9 cellular contexts compared by ENCODE assay signal in the genomic region with DNA sequence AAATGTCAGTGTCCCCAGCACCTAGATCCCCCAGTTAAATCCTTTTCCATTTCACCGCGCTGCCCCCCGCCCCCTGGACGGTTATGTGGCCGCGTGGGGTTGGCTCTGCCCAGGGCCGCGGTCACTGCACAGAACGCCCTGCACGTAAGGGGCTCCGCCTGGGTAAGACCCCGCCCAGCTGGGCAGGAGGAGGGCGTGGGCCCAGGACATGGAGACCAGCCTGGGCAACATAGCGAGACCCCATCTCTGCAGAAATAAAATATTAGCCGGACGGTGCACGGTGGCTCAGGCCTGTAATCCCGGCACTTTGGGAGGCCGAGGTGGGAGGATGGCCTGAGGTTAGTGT. TPM values are rescaled to one million over a fixed set of nuclear protein-coding genes. Genes with fewer than 3 reads are reported as not detected.
A peak's percentile ranks its signal among the peaks of the same experiment; 100 is the strongest.
DNase-seq lines count a peak whose midpoint lies in the region; ATAC-seq, FAIRE-seq and TF ChIP-seq lines count a peak whose summit lies in the region.
"Had no signal": no experiment of that assay in that cellular context is flagged by ENCODE, and none has a peak within 500 bp of the region (broad histone marks: within the 10 kb centered on the region; RNA-seq: fewer than 3 reads in every experiment).

No MANE protein-coding gene starts in this region.

- WGBS in thyroid gland, 2 donors: 13 to 38% methylated on average over 6 to 14 of the region's 19 CpGs

- peak overlapping the region; percentile 84 for H3K4me3 Mint-ChIP-seq in activated CD4-positive, alpha-beta T cell treated with anti-CD3 and anti-CD28 coated beads for 36 hours

- H3K4me1 ChIP-seq in thyroid gland: peaks cover 20 to 21% of the 10 kb centered on the region in 2 donors

- H3K27me3 Mint-ChIP-seq in activated CD4-positive, alpha-beta T cell treated with anti-CD3 and anti-CD28 coated beads for 36 hours: no peaks in the 10 kb centered on the region

- H3K4me1 Mint-ChIP-seq in activated CD4-positive, alpha-beta T cell treated with anti-CD3 and anti-CD28 coated beads for 36 hours: peaks cover 22% of the 10 kb centered on the region

- peak overlapping the region; percentile 29 to 66 (median 43) for H3K4me3 ChIP-seq in thyroid gland (replicated peaks in 1 of 3)

- POLR2A ChIA-PET in activated CD4-positive, alpha-beta T cell treated with anti-CD3 and anti-CD28 coated beads for 36 hours (lab: Charles Lee): interaction anchor here (0.6 kb wide), 1 partner anchor 16 kb away, joined by 3 read pairs; no protein-coding TSS in a partner anchor

- peak overlapping the region; percentile 90 for H3K27ac Mint-ChIP-seq in activated CD4-positive, alpha-beta T cell treated with anti-CD3 and anti-CD28 coated beads for 36 hours

- DNase-seq in activated CD4-positive, alpha-beta T cell treated with anti-CD3 and anti-CD28 coated beads for 36 hours: no peak
- DNase-seq in activated CD4-positive, alpha-beta T cell treated with anti-CD3 and anti-CD28 coated beads, Interleukin-2, amount 50 U/mL, for 1 hour: no peak
- DNase-seq in LHCN-M2 (ENCODE audit: low read depth): peak; percentile 34
- DNase-seq in T47D (ENCODE audit: low read depth in 1 of 2, low spot score in 1 of 2): peak; percentile 59 to 71
- peak; percentile 52 for DNase-seq in left kidney (ENCODE audit: low read depth, low spot score)
- DNase-seq in thyroid gland: peak in 1 of 2 donors; percentile 30
- DNase-seq in RCC 7860 (ENCODE audit: low spot score): no peak

- H3K36me3 Mint-ChIP-seq in activated CD4-positive, alpha-beta T cell treated with anti-CD3 and anti-CD28 coated beads for 36 hours (ENCODE audit: low read depth): peaks cover 28% of the 10 kb centered on the region

- intact Hi-C loops in activated CD4-positive, alpha-beta T cell treated with anti-CD3 and anti-CD28 coated beads for 36 hours (cut with DNase I, micrococcal nuclease): loop anchor here (1.0 to 10.0 kb wide), 10 partner anchors 9 to 1357 kb away; partner anchors contain the start of genes EIF3B (in 1 of the 2), GET4 (in 1 of the 2), GPR146 (in 1 of the 2) and INTS1 (in 1 of the 2)
- intact Hi-C loops in thyroid gland (cut with DNase I): no loop called here

- peak; percentile 1 for ATAC-seq in activated CD4-positive, alpha-beta T cell treated with anti-CD3 and anti-CD28 coated beads for 36 hours
- ATAC-seq in GM18520 (IDR thresholded peaks at IDR 0.05; ENCODE audit: unreplicated experiment): no peak

- no peak for TF ChIP-seq CTCF in thyroid gland (IDR thresholded peaks at IDR 0.05)

- H3K27me3 ChIP-seq in thyroid gland: no peaks in the 10 kb centered on the region

- peaks cover 12 to 13% of the 10 kb centered on the region in 2 donors for H3K36me3 ChIP-seq in thyroid gland

- no peaks in the 10 kb centered on the region for H3K9me3 ChIP-seq in thyroid gland

- H3K27ac ChIP-seq in thyroid gland: peak overlapping the region; percentile 73 to 100 (median 96)

- TF ChIP-seq POLR2A in thyroid gland (IDR thresholded peaks at IDR 0.05): no peak

- no peak for FAIRE-seq in RCC 7860 (lab: Jason Lieb, UNC)
- FAIRE-seq: frontal cortex had no signal

- in situ Hi-C loops in T47D (cut with HindIII; ENCODE audit: low pct_unique_long_range_greater_than_20kb, low sequenced_read_pairs): no loop called here

- CTCF ChIA-PET in activated CD4-positive, alpha-beta T cell treated with anti-CD3 and anti-CD28 coated beads for 36 hours (lab: Charles Lee): no interaction called here

- no peaks in the 10 kb centered on the region for H3K9me3 Mint-ChIP-seq in activated CD4-positive, alpha-beta T cell treated with anti-CD3 and anti-CD28 coated beads for 36 hours (ENCODE audit: low read depth)

RNA-seq across cellular contexts. Expression of gene ZFAND2A, which starts 0.6 kb away (rescaled TPM):
- total RNA-seq in activated CD4-positive, alpha-beta T cell treated with anti-CD3 and anti-CD28 coated beads for 36 hours: 10 to 100 TPM; 21.6 to 25.2 TPM
- total RNA-seq in LHCN-M2 (2014; rRNA removed) (20.5 and 25.3 TPM in 2 replicates), thyroid gland (10 to 100 TPM; 27.5 to 57.0 (median 37.4) TPM)
- polyA plus RNA-seq in LHCN-M2 (2012): 39.7 TPM

Comparison
In these comparisons a context has a peak if more than half of its experiments do, and no peak if none do; other contexts are left out.
1. DNase-seq: peak in LHCN-M2 (single experiment), T47D (2 of 2) and left kidney (single experiment); none in activated CD4-positive, alpha-beta T cell treated with anti-CD3 and anti-CD28 coated beads for 36 hours (single experiment), activated CD4-positive, alpha-beta T cell treated with anti-CD3 and anti-CD28 coated beads, Interleukin-2, amount 50 U/mL, for 1 hour (single experiment) and RCC 7860 (single experiment).